In genomic region chr19:44664976-44665375, GRCh38 we compare ENCODE assay signal across 33 cellular contexts. TPM values are rescaled to one million over a fixed set of nuclear protein-coding genes. Genes with fewer than 3 reads are reported as not detected.
"Had no signal": no experiment of that assay in that cellular context is flagged by ENCODE, and none has a peak within 500 bp of the region (broad histone marks: within the 10 kb centered on the region; RNA-seq: fewer than 3 reads in every experiment).

No MANE protein-coding gene starts in this region.

- H3K4me3 ChIP-seq: neural progenitor cell, ovary, prostate gland, right atrium auricular region, stomach, testis, tibial artery, transverse colon, vagina had no signal

- H3K36me3 Mint-ChIP-seq: natural killer cell; stimulated activated effector memory CD8-positive, alpha-beta T cell treated with anti-CD3 and anti-CD28 coated beads, Interleukin-12 subunit alpha, Interleukin-12 subunit beta, amount 100 ng/mL, for 72 hours; stimulated activated naive B cell treated with anti-CD40 and anti-IgM and Interleukin-4, amounts not matched to agents 10 μg/mL and 1 μg/mL and 100 μg/mL, for 72 hours had no signal

- H2AFZ ChIP-seq: neural progenitor cell, parathyroid adenoma had no signal

- H3K27me3 ChIP-seq: neural progenitor cell, ovary, right atrium auricular region, stomach, testis, tibial artery, transverse colon, vagina had no signal

- H3K27me3 Mint-ChIP-seq: naive thymus-derived CD4-positive, alpha-beta T cell; stimulated activated naive CD8-positive, alpha-beta T cell treated with anti-CD3 and anti-CD28 coated beads, Interleukin-15, Interleukin-2, amounts not matched to agents 100 ng/mL and 50 ng/mL, for 24 hours; type B pancreatic cell had no signal

- H3K4me3 Mint-ChIP-seq: naive thymus-derived CD4-positive, alpha-beta T cell; natural killer cell; nephron; neural progenitor cell; stimulated activated effector memory CD8-positive, alpha-beta T cell treated with anti-CD3 and anti-CD28 coated beads, Interleukin-12 subunit alpha, Interleukin-12 subunit beta, amount 100 ng/mL, for 72 hours; stimulated activated naive B cell treated with anti-CD40 and anti-IgM and Interleukin-4, amounts not matched to agents 10 μg/mL and 1 μg/mL and 100 μg/mL, for 72 hours; stimulated activated naive CD8-positive, alpha-beta T cell treated with anti-CD3 and anti-CD28 coated beads, Interleukin-15, Interleukin-2, amounts not matched to agents 100 ng/mL and 50 ng/mL, for 24 hours; type B pancreatic cell had no signal

- H3K27ac ChIP-seq: neural progenitor cell, ovary, parathyroid adenoma, prostate gland, right atrium auricular region, stomach, testis, tibial artery, transverse colon, vagina had no signal

- H3K9me3 ChIP-seq: ovary, prostate gland, right atrium auricular region, stomach, testis, tibial artery, transverse colon, vagina had no signal

- H3K9me3 Mint-ChIP-seq: natural killer cell; nephron; neural progenitor cell; stimulated activated effector memory CD8-positive, alpha-beta T cell treated with anti-CD3 and anti-CD28 coated beads, Interleukin-12 subunit alpha, Interleukin-12 subunit beta, amount 100 ng/mL, for 72 hours; stimulated activated naive B cell treated with anti-CD40 and anti-IgM and Interleukin-4, amounts not matched to agents 10 μg/mL and 1 μg/mL and 100 μg/mL, for 72 hours; stimulated activated naive CD8-positive, alpha-beta T cell treated with anti-CD3 and anti-CD28 coated beads, Interleukin-15, Interleukin-2, amounts not matched to agents 100 ng/mL and 50 ng/mL, for 24 hours; type B pancreatic cell had no signal

- H3K4me1 ChIP-seq: neural progenitor cell, parathyroid adenoma, prostate gland, right atrium auricular region, tibial artery, transverse colon had no signal

- H3K79me2 ChIP-seq: parathyroid adenoma had no signal

- FAIRE-seq: small intestine, urothelium cell line had no signal

- H3K27ac Mint-ChIP-seq: naive thymus-derived CD4-positive, alpha-beta T cell; natural killer cell; nephron; neural progenitor cell; stimulated activated effector memory CD8-positive, alpha-beta T cell treated with anti-CD3 and anti-CD28 coated beads, Interleukin-12 subunit alpha, Interleukin-12 subunit beta, amount 100 ng/mL, for 72 hours; stimulated activated naive B cell treated with anti-CD40 and anti-IgM and Interleukin-4, amounts not matched to agents 10 μg/mL and 1 μg/mL and 100 μg/mL, for 72 hours; stimulated activated naive CD8-positive, alpha-beta T cell treated with anti-CD3 and anti-CD28 coated beads, Interleukin-15, Interleukin-2, amounts not matched to agents 100 ng/mL and 50 ng/mL, for 24 hours; type B pancreatic cell had no signal

- H3K9ac ChIP-seq: neural progenitor cell, parathyroid adenoma had no signal

- H3K4me2 ChIP-seq: neural progenitor cell had no signal

- DNase-seq: naive thymus-derived CD4-positive, alpha-beta T cell; natural killer cell; occipital lobe; ovary; retina; small intestine; stimulated activated CD4-positive, alpha-beta T cell treated with anti-CD3 and anti-CD28 coated beads, Interleukin-15, amount 100 ng/mL, for 24 hours; stimulated activated CD4-positive, alpha-beta T cell treated with anti-CD3 and anti-CD28 coated beads, Interleukin-2, amount 100 ng/mL, for 24 hours; stimulated activated CD4-positive, alpha-beta T cell treated with anti-CD3 and anti-CD28 coated beads, Interleukin-2, amount 100 ng/mL, for 48 hours; stimulated activated CD4-positive, alpha-beta T cell treated with anti-CD3 and anti-CD28 coated beads, Interleukin-4, amount 100 ng/mL, for 24 hours; stimulated activated naive B cell treated with anti-CD40 and anti-IgM and Interleukin-4, amounts not matched to agents 10 μg/mL and 1 μg/mL and 100 μg/mL, for 72 hours; stimulated activated naive CD4-positive, alpha-beta T cell treated with Interleukin-2 at 50 U/mL for 16 hours; stomach; testis; tibial artery; transverse colon had no signal

- H3K36me3 ChIP-seq: neural progenitor cell, ovary, prostate gland had no signal

- H3K4me1 Mint-ChIP-seq: natural killer cell; neural progenitor cell; stimulated activated effector memory CD8-positive, alpha-beta T cell treated with anti-CD3 and anti-CD28 coated beads, Interleukin-12 subunit alpha, Interleukin-12 subunit beta, amount 100 ng/mL, for 72 hours; stimulated activated naive B cell treated with anti-CD40 and anti-IgM and Interleukin-4, amounts not matched to agents 10 μg/mL and 1 μg/mL and 100 μg/mL, for 72 hours had no signal

- ATAC-seq: naive thymus-derived CD4-positive, alpha-beta T cell; natural killer cell; sciatic nerve; stimulated activated effector memory CD8-positive, alpha-beta T cell treated with anti-CD3 and anti-CD28 coated beads, Interleukin-12 subunit alpha, Interleukin-12 subunit beta, amount 100 ng/mL, for 72 hours; stimulated activated naive B cell treated with anti-CD40 and anti-IgM and Interleukin-4, amounts not matched to agents 10 μg/mL and 1 μg/mL and 100 μg/mL, for 72 hours had no signal

RNA-seq across cellular contexts. Expression of gene CEACAM19, which starts 6.3 kb away (rescaled TPM):
- polyA plus RNA-seq: naive thymus-derived CD4-positive, alpha-beta T cell had no signal

RNA-seq across cellular contexts. Expression of gene CEACAM16, which starts 34.0 kb away (rescaled TPM):
- total RNA-seq: naive thymus-derived CD4-positive, alpha-beta T cell; natural killer cell; occipital lobe; osteoblast; ovary; prostate gland; pulmonary artery endothelial cell; right atrium auricular region; sciatic nerve; stomach; subcutaneous adipose tissue; transverse colon; ureter; vagina had no signal
- polyA plus RNA-seq: naive thymus-derived CD4-positive, alpha-beta T cell; neural cell; ovary; small intestine; stomach had no signal

RNA-seq across cellular contexts. Expression of gene IGSF23, which starts 51.6 kb away (rescaled TPM):
- total RNA-seq: naive thymus-derived CD4-positive, alpha-beta T cell; natural killer cell; occipital lobe; osteoblast; prostate gland; right atrium auricular region; sciatic nerve; skeletal muscle tissue; subcutaneous adipose tissue; transverse colon; ureter; vagina had no signal
- polyA plus RNA-seq: naive thymus-derived CD4-positive, alpha-beta T cell; neural cell; ovary; stomach had no signal
